ENCODE assay signal across 12 cellular contexts in genomic region chr2:207202645-207203044, GRCh38. TPM values are rescaled to one million over a fixed set of nuclear protein-coding genes. Genes with fewer than 3 reads are reported as not detected.
A peak's percentile ranks its signal among the peaks of the same experiment; 100 is the strongest.
DNase-seq lines count a peak whose midpoint lies in the region; ATAC-seq, FAIRE-seq and TF ChIP-seq lines count a peak whose summit lies in the region.
"Had no signal": no experiment of that assay in that cellular context is flagged by ENCODE, and none has a peak within 500 bp of the region (broad histone marks: within the 10 kb centered on the region; RNA-seq: fewer than 3 reads in every experiment).

No MANE protein-coding gene starts in this region.

- no peaks in the 10 kb centered on the region for H3K4me1 Mint-ChIP-seq in activated naive CD8-positive, alpha-beta T cell treated with anti-CD3 and anti-CD28 coated beads, Interleukin-2, amount 50 U/mL, for 24 hours
- no peaks in the 10 kb centered on the region for H3K4me1 Mint-ChIP-seq in activated naive CD8-positive, alpha-beta T cell treated with anti-CD3 and anti-CD28 coated beads for 36 hours
- H3K4me1 Mint-ChIP-seq in activated T-cell treated with anti-CD3 and anti-CD28 coated beads, Interleukin-2, amount 50 U/mL, for 24 hours (ENCODE audit: low read depth) = no peaks in the 10 kb centered on the region

- H3K9me3 ChIP-seq in RWPE2 (ENCODE audit: severe bottlenecking) = no peaks in the 10 kb centered on the region
- H3K9me3 ChIP-seq in small intestine (ENCODE audit: control insufficient read depth, low read depth) = no peaks in the 10 kb centered on the region
- H3K9me3 ChIP-seq: ovary had no signal

- H3K36me3 Mint-ChIP-seq in activated naive CD8-positive, alpha-beta T cell treated with anti-CD3 and anti-CD28 coated beads, Interleukin-2, amount 50 U/mL, for 24 hours (ENCODE audit: low read depth) = no peaks in the 10 kb centered on the region
- peaks cover 3% of the 10 kb centered on the region for H3K36me3 Mint-ChIP-seq in activated naive CD8-positive, alpha-beta T cell treated with anti-CD3 and anti-CD28 coated beads for 36 hours
- no peaks in the 10 kb centered on the region for H3K36me3 Mint-ChIP-seq in activated T-cell treated with anti-CD3 and anti-CD28 coated beads, Interleukin-2, amount 50 U/mL, for 24 hours (ENCODE audit: low read depth)

- WGBS in small intestine, 3 donors = 20 to 28% (median 23%) methylated on average over 4 of the region's 4 CpGs

- no peak for ATAC-seq in activated naive CD8-positive, alpha-beta T cell treated with anti-CD3 and anti-CD28 coated beads, Interleukin-2, amount 50 U/mL, for 24 hours
- ATAC-seq in RWPE2 (ENCODE audit: low read depth) = peak; percentile 61; the same call in 1 of the 3 replicates
- ATAC-seq: activated naive CD4-positive, alpha-beta T cell treated with anti-CD3 and anti-CD28 coated beads, Interleukin-2, amount 50 U/mL, for 72 hours had no signal

- no peak overlapping the region for H3K27ac Mint-ChIP-seq in activated naive CD8-positive, alpha-beta T cell treated with anti-CD3 and anti-CD28 coated beads, Interleukin-2, amount 50 U/mL, for 24 hours
- no peak overlapping the region for H3K27ac Mint-ChIP-seq in activated naive CD8-positive, alpha-beta T cell treated with anti-CD3 and anti-CD28 coated beads for 36 hours
- H3K27ac Mint-ChIP-seq in activated T-cell treated with anti-CD3 and anti-CD28 coated beads, Interleukin-2, amount 50 U/mL, for 24 hours = no peak overlapping the region
- H3K27ac Mint-ChIP-seq: activated naive CD4-positive, alpha-beta T cell treated with anti-CD3 and anti-CD28 coated beads, Interleukin-2, amount 50 U/mL, for 72 hours had no signal

- no peaks in the 10 kb centered on the region for H3K27me3 ChIP-seq in RWPE2 (ENCODE audit: insufficient read depth, poor library complexity, severe bottlenecking)
- H3K27me3 ChIP-seq in small intestine (ENCODE audit: control insufficient read depth in 2 of 2, insufficient read depth in 2 of 2, low read length in 2 of 2) = no peaks in the 10 kb centered on the region
- H3K27me3 ChIP-seq: ovary had no signal

- no peaks in the 10 kb centered on the region for H3K27me3 Mint-ChIP-seq in activated naive CD8-positive, alpha-beta T cell treated with anti-CD3 and anti-CD28 coated beads, Interleukin-2, amount 50 U/mL, for 24 hours
- H3K27me3 Mint-ChIP-seq in activated naive CD8-positive, alpha-beta T cell treated with anti-CD3 and anti-CD28 coated beads for 36 hours = no peaks in the 10 kb centered on the region
- no peaks in the 10 kb centered on the region for H3K27me3 Mint-ChIP-seq in activated T-cell treated with anti-CD3 and anti-CD28 coated beads, Interleukin-2, amount 50 U/mL, for 24 hours

- H3K4me3 Mint-ChIP-seq in activated naive CD8-positive, alpha-beta T cell treated with anti-CD3 and anti-CD28 coated beads, Interleukin-2, amount 50 U/mL, for 24 hours = no peak overlapping the region
- no peak overlapping the region for H3K4me3 Mint-ChIP-seq in activated naive CD8-positive, alpha-beta T cell treated with anti-CD3 and anti-CD28 coated beads for 36 hours
- H3K4me3 Mint-ChIP-seq in activated T-cell treated with anti-CD3 and anti-CD28 coated beads, Interleukin-2, amount 50 U/mL, for 24 hours = no peak overlapping the region

- no peak for FAIRE-seq in small intestine (lab: Jason Lieb, UNC)

- H3K4me3 ChIP-seq in RWPE2 (ENCODE audit: severe bottlenecking) = no peak overlapping the region
- no peak overlapping the region for H3K4me3 ChIP-seq in fibroblast of mammary gland (ENCODE audit: control insufficient read depth, low read depth, low read length)
- no peak overlapping the region for H3K4me3 ChIP-seq in small intestine (ENCODE audit: low read depth in 1 of 2, low read length in 2 of 2)
- H3K4me3 ChIP-seq: ovary had no signal

- H3K9me3 Mint-ChIP-seq in activated naive CD8-positive, alpha-beta T cell treated with anti-CD3 and anti-CD28 coated beads, Interleukin-2, amount 50 U/mL, for 24 hours = peaks cover 5% of the 10 kb centered on the region
- peaks cover 3% of the 10 kb centered on the region for H3K9me3 Mint-ChIP-seq in activated naive CD8-positive, alpha-beta T cell treated with anti-CD3 and anti-CD28 coated beads for 36 hours
- H3K9me3 Mint-ChIP-seq in activated T-cell treated with anti-CD3 and anti-CD28 coated beads, Interleukin-2, amount 50 U/mL, for 24 hours = no peaks in the 10 kb centered on the region

- TF ChIP-seq CTCF in RWPE2 (IDR thresholded peaks at IDR 0.05; ENCODE audit: poor library complexity, severe bottlenecking) = no peak
- no peak for TF ChIP-seq CTCF in fibroblast of mammary gland (conservative IDR thresholded peaks at IDR 0.05; ENCODE audit: control insufficient read depth, insufficient read depth, low read depth, low read length)

- H3K36me3 ChIP-seq in RWPE2 (ENCODE audit: low read depth) = no peaks in the 10 kb centered on the region
- H3K36me3 ChIP-seq in small intestine (ENCODE audit: control insufficient read depth in 2 of 2, insufficient read depth in 2 of 2, low read length in 2 of 2) = no peaks in the 10 kb centered on the region
- H3K36me3 ChIP-seq: ovary had no signal

- H3K27ac ChIP-seq in RWPE2 (ENCODE audit: poor library complexity, severe bottlenecking) = no peak overlapping the region
- H3K27ac ChIP-seq in small intestine (ENCODE audit: low read depth in 1 of 2, low read length in 1 of 2) = no peak overlapping the region
- H3K27ac ChIP-seq: ovary had no signal

- DNase-seq in activated naive CD8-positive, alpha-beta T cell treated with anti-CD3 and anti-CD28 coated beads, Interleukin-2, amount 50 U/mL, for 24 hours = peak; percentile 20
- DNase-seq in activated naive CD8-positive, alpha-beta T cell treated with anti-CD3 and anti-CD28 coated beads for 36 hours = no peak
- no peak for DNase-seq in RWPE2 (ENCODE audit: low spot score)
- DNase-seq in fibroblast of mammary gland (ENCODE audit: low read depth) = peak; percentile 46
- DNase-seq in small intestine = peak; percentile 11
- no peak for DNase-seq in NCI-H1417 treated with DMSO at 0.1 percent for 48 hours (lab: John Stamatoyannopoulos, UW)
- no peak for DNase-seq in inferior parietal cortex (ENCODE audit: extremely low spot score)
- no peak for DNase-seq in activated T-cell treated with anti-CD3 and anti-CD28 coated beads, Interleukin-2, amount 50 U/mL, for 24 hours
- DNase-seq: C1 segment of cervical spinal cord, MV-4-11 had no signal

- no peaks in the 10 kb centered on the region for H3K4me1 ChIP-seq in RWPE2 (ENCODE audit: insufficient read depth, poor library complexity, severe bottlenecking)
- H3K4me1 ChIP-seq in small intestine (ENCODE audit: control insufficient read depth in 2 of 2, insufficient read depth in 1 of 2, low read depth in 1 of 2, low read length in 1 of 2) = no peaks in the 10 kb centered on the region

RNA-seq across cellular contexts. Expression of gene KLF7, which starts 36.9 kb away (rescaled TPM):
- total RNA-seq in activated naive CD8-positive, alpha-beta T cell treated with anti-CD3 and anti-CD28 coated beads for 36 hours = 10 to 100 TPM in 1 of 2 experiments, 1 to 10 TPM in 1; 8.2 to 10.1 TPM
- 1 to 10 TPM; 1.1 to 10.0 (median 8.1) TPM for polyA plus RNA-seq in small intestine

Comparison
In these comparisons a context has a peak if more than half of its experiments do, and no peak if none do; other contexts are left out.
1. DNase-seq: peak in activated naive CD8-positive, alpha-beta T cell treated with anti-CD3 and anti-CD28 coated beads, Interleukin-2, amount 50 U/mL, for 24 hours (single experiment), fibroblast of mammary gland (single experiment) and small intestine (single experiment); none in activated naive CD8-positive, alpha-beta T cell treated with anti-CD3 and anti-CD28 coated beads for 36 hours (single experiment), RWPE2 (single experiment), NCI-H1417 treated with DMSO at 0.1 percent for 48 hours (single experiment), inferior parietal cortex (single experiment) and activated T-cell treated with anti-CD3 and anti-CD28 coated beads, Interleukin-2, amount 50 U/mL, for 24 hours (single experiment).